12 cellular contexts compared by ENCODE assay signal in the genomic region with DNA sequence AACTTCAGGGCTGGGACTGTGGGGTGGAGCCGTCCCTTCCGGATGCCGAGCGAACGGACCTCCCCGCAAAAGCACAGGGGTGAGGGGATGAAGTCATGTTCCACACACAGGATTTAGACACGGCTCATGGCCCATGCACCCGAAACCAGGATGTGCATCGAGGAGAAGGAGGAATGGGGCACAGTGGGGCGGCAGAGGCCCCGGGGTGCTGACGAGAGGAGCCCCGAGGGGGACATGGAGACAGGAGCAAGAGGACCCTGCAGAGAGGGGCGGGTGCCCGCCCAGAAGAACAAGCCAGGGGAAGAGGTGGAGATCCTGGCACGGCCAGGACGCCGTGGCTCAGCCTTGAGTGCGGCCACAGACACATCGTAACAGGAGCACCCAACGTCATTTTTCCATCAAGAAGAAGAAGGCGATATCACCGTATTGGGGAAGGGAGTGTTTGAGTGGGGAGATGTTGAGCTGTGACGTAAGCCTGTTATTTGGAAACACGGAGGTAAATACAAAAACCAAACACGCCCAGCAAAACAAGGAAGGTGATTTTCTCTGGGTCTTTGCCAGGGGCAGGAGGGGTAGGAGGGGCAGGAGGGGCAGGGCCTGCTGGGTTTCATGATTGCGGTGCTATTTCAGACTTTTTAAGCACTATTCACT. TPM values are rescaled to one million over a fixed set of nuclear protein-coding genes. Genes with fewer than 3 reads are reported as not detected.
DNase-seq lines count a peak whose midpoint lies in the region; ATAC-seq and TF ChIP-seq lines count a peak whose summit lies in the region.
"Had no signal": no experiment of that assay in that cellular context is flagged by ENCODE, and none has a peak within 500 bp of the region (broad histone marks: within the 10 kb centered on the region; RNA-seq: fewer than 3 reads in every experiment).

No MANE protein-coding gene starts in this region.

- H3K27me3 ChIP-seq in psoas muscle (ENCODE audit: insufficient read depth in 3 of 3, low read length in 2 of 3) (no peaks in the 10 kb centered on the region), hepatocyte (no peaks in the 10 kb centered on the region)
- H3K27me3 ChIP-seq: ascending aorta had no signal

- H3K4me1 ChIP-seq in psoas muscle (no peaks in the 10 kb centered on the region), hepatocyte (ENCODE audit: insufficient read depth) (no peaks in the 10 kb centered on the region)
- H3K4me1 ChIP-seq: ascending aorta had no signal

- H2AFZ ChIP-seq in hepatocyte: no peak overlapping the region

- H3K36me3 ChIP-seq in psoas muscle (ENCODE audit: insufficient read depth in 1 of 2, low read depth in 1 of 2): peaks cover 0 to 22% of the 10 kb centered on the region in 2 donors
- no peaks in the 10 kb centered on the region for H3K36me3 ChIP-seq in hepatocyte (replicated peaks; ENCODE audit: insufficient read depth, low read depth)

- H3K79me2 ChIP-seq in hepatocyte: no peaks in the 10 kb centered on the region

- H3K9me2 ChIP-seq in hepatocyte (replicated peaks; ENCODE audit: insufficient read depth): no peaks in the 10 kb centered on the region

- 59 to 75% (median 67%) methylated on average over 27 of the region's 27 CpGs for WGBS in psoas muscle, 3 donors
- 89% methylated on average over 26 of the region's 27 CpGs for WGBS in hepatocyte (ENCODE audit: low lambda C conversion rate, missing lambda C conversion rate)

- intact Hi-C loops in psoas muscle (cut with DNase I): no loop called here

- TF ChIP-seq CTCF in epithelial cell of esophagus (IDR thresholded peaks at IDR 0.05; ENCODE audit: insufficient read depth, low read depth, low read length, missing control alignments) (no peak), psoas muscle (IDR thresholded peaks at IDR 0.05) (no peak), hepatocyte (IDR thresholded peaks at IDR 0.05; ENCODE audit: poor library complexity) (no peak)

- H4K20me1 ChIP-seq in hepatocyte (ENCODE audit: insufficient read depth, poor library complexity, severe bottlenecking): no peaks in the 10 kb centered on the region

- DNase-seq in NCI-H2171 treated with DMSO at 0.1 percent for 48 hours (lab: John Stamatoyannopoulos, UW) (peak; percentile 13), NCI-H2171 (lab: John Stamatoyannopoulos, UW) (no peak), NCI-H2029 (lab: John Stamatoyannopoulos, UW) (peak; percentile 63), epithelial cell of esophagus (ENCODE audit: low read depth) (peak; percentile 40), psoas muscle (peak; percentile 18 to 26), HuH-7.5 (ENCODE audit: low spot score) (no peak), hepatocyte (ENCODE audit: low spot score) (no peak)
- no peak for DNase-seq in activated CD4-positive, alpha-beta T cell treated with anti-CD3 and anti-CD28 coated beads, Interleukin-2, amount 50 U/mL, for 1 hour

- ATAC-seq in psoas muscle: peak in 2 of 4 donors; percentile 6 to 23
- ATAC-seq: naive thymus-derived CD8-positive, alpha-beta T cell had no signal

- H3K4me3 ChIP-seq in epithelial cell of esophagus (ENCODE audit: low read length) (no peak overlapping the region), psoas muscle (no peak overlapping the region), hepatocyte (no peak overlapping the region)
- H3K4me3 ChIP-seq: ascending aorta had no signal

- H3K27ac ChIP-seq in psoas muscle: no peak overlapping the region
- no peak overlapping the region for H3K27ac ChIP-seq in hepatocyte
- H3K27ac ChIP-seq: ascending aorta had no signal

- H3K9me3 ChIP-seq in psoas muscle (no peaks in the 10 kb centered on the region), hepatocyte (ENCODE audit: low read depth) (no peaks in the 10 kb centered on the region)
- H3K9me3 ChIP-seq: ascending aorta had no signal

- no peak overlapping the region for H3K4me2 ChIP-seq in hepatocyte

RNA-seq across cellular contexts. Expression of gene FOXL3, which starts 25.3 kb away (rescaled TPM):
- total RNA-seq in psoas muscle (not detected), hepatocyte (not detected in 2 replicates)
- polyA plus RNA-seq in psoas muscle (not detected), hepatocyte (not detected in 2 replicates)
- total RNA-seq: ascending aorta; H1; naive thymus-derived CD8-positive, alpha-beta T cell; T-helper 2 cell treated with Interferon-gamma antibody and Interleukin-4, amounts not matched to agents 100 ng/mL and 5 ng/mL, for 36 hours had no signal
- polyA plus RNA-seq: H1; naive thymus-derived CD8-positive, alpha-beta T cell had no signal

Comparison
In these comparisons a context has a peak if more than half of its experiments do, and no peak if none do; other contexts are left out.
1. DNase-seq: peak in NCI-H2171 treated with DMSO at 0.1 percent for 48 hours (single experiment), NCI-H2029 (single experiment), epithelial cell of esophagus (single experiment) and psoas muscle (2 of 2); none in NCI-H2171 (single experiment), activated CD4-positive, alpha-beta T cell treated with anti-CD3 and anti-CD28 coated beads, Interleukin-2, amount 50 U/mL, for 1 hour (single experiment), HuH-7.5 (single experiment) and hepatocyte (single experiment).